Comparison of ENCODE assay signal across 1 cellular context in genomic region chr2:37560863-37561614, GRCh38.
TF ChIP-seq lines count a peak whose summit lies in the region.

No MANE protein-coding gene starts in this region.

TF ChIP-seq in A549, 52 proteins besides CTCF, POLR2A, EP300 and RAD21 (continued from another document):
- TF ChIP-seq REST (IDR thresholded peaks at IDR 0.05) (no peak), GATA3 (IDR thresholded peaks at IDR 0.05; ENCODE audit: borderline replicate concordance) (no peak), JUN (IDR thresholded peaks at IDR 0.05) (no peak), CHD4 (IDR thresholded peaks at IDR 0.05; ENCODE audit: borderline replicate concordance) (no peak), ZNF302 (CRISPR knock-in tag; IDR thresholded peaks at IDR 0.05) (no peak)
